ENCODE assay signal across 15 cellular contexts in genomic region chr10:129658673-129659072, GRCh38.
DNase-seq lines count a peak whose midpoint lies in the region; ATAC-seq and TF ChIP-seq lines count a peak whose summit lies in the region.
"Had no signal": no experiment of that assay in that cellular context is flagged by ENCODE, and none has a peak within 500 bp of the region (broad histone marks: within the 10 kb centered on the region; RNA-seq: fewer than 3 reads in every experiment).

No MANE protein-coding gene starts in this region.

- H3K4me3 Mint-ChIP-seq in activated CD4-positive, alpha-beta T cell treated with anti-CD3 and anti-CD28 coated beads, Interleukin-2, amount 10 ng/mL, durations not matched to agents 24 days and 14 days, result no peak overlapping the region
- H3K4me3 Mint-ChIP-seq in chondrocyte (ENCODE audit: unreplicated experiment), result no peak overlapping the region
- H3K4me3 Mint-ChIP-seq: T-helper 2 cell treated with Interferon-gamma antibody and Interleukin-4, amounts not matched to agents 5 μg/mL and 100 μg/mL, for 36 hours had no signal

- no peaks in the 10 kb centered on the region for H3K4me1 Mint-ChIP-seq in activated CD4-positive, alpha-beta T cell treated with anti-CD3 and anti-CD28 coated beads, Interleukin-2, amount 10 ng/mL, durations not matched to agents 24 days and 14 days
- H3K4me1 Mint-ChIP-seq in chondrocyte (ENCODE audit: low read depth), result no peaks in the 10 kb centered on the region

- H3K36me3 ChIP-seq in psoas muscle (ENCODE audit: insufficient read depth in 1 of 2, low read depth in 1 of 2) (no peaks in the 10 kb centered on the region), tibial artery (no peaks in the 10 kb centered on the region)

- H3K9me3 Mint-ChIP-seq in activated CD4-positive, alpha-beta T cell treated with anti-CD3 and anti-CD28 coated beads, Interleukin-2, amount 10 ng/mL, durations not matched to agents 24 days and 14 days, result no peaks in the 10 kb centered on the region
- H3K9me3 Mint-ChIP-seq in chondrocyte (ENCODE audit: low read depth), result peaks cover 3% of the 10 kb centered on the region
- H3K9me3 Mint-ChIP-seq: T-helper 2 cell treated with Interferon-gamma antibody and Interleukin-4, amounts not matched to agents 5 μg/mL and 100 μg/mL, for 36 hours had no signal

- H3K4me3 ChIP-seq in psoas muscle, result no peak overlapping the region
- H3K4me3 ChIP-seq in tibial artery, result no peak overlapping the region
- H3K4me3 ChIP-seq: BLaER1, body of pancreas, lung had no signal

- intact Hi-C loops in activated CD4-positive, alpha-beta T cell treated with anti-CD3 and anti-CD28 coated beads, Interleukin-2, amount 10 ng/mL, durations not matched to agents 24 days and 14 days (cut with micrococcal nuclease), result no loop called here
- intact Hi-C loops in psoas muscle (cut with DNase I), result no loop called here
- intact Hi-C loops in tibial artery (cut with DNase I; ENCODE audit: low total_unique reads), result no loop called here

- no peaks in the 10 kb centered on the region for H3K36me3 Mint-ChIP-seq in activated CD4-positive, alpha-beta T cell treated with anti-CD3 and anti-CD28 coated beads, Interleukin-2, amount 10 ng/mL, durations not matched to agents 24 days and 14 days (ENCODE audit: low read depth)
- no peaks in the 10 kb centered on the region for H3K36me3 Mint-ChIP-seq in chondrocyte (ENCODE audit: low read depth)

- H3K27ac ChIP-seq in psoas muscle (no peak overlapping the region), tibial artery (no peak overlapping the region)
- H3K27ac ChIP-seq: BLaER1, body of pancreas had no signal

- H3K4me1 ChIP-seq in psoas muscle (no peaks in the 10 kb centered on the region), tibial artery (no peaks in the 10 kb centered on the region)

- peak; percentile 18 for DNase-seq in activated CD4-positive, alpha-beta T cell treated with anti-CD3 and anti-CD28 coated beads, Interleukin-2, amount 10 ng/mL, durations not matched to agents 24 days and 14 days
- no peak for DNase-seq in activated CD4-positive, alpha-beta T cell treated with anti-CD3 and anti-CD28 coated beads, Interleukin-2, amount 50 U/mL, for 48 hours
- DNase-seq in HuH-7 (ENCODE audit: low spot score) (peak; percentile 71), chondrocyte (ENCODE audit: low spot score) (no peak), psoas muscle (no peak), tibial artery (no peak)
- DNase-seq: activated CD8-positive, alpha-beta memory T cell treated with anti-CD3 and anti-CD28 coated beads, Interleukin-2, amount 50 U/mL, for 4 hours; body of pancreas; NK-92 treated with Interleukin-12 subunit alpha and Interleukin-12 subunit beta, amount 100 ng/mL, for 24 hours; retina had no signal

- WGBS in psoas muscle, 3 donors, result 83 to 91% (median 91%) methylated on average over 6 of the region's 6 CpGs

- TF ChIP-seq CTCF in chondrocyte (IDR thresholded peaks at IDR 0.05) (peak; percentile 52), psoas muscle (IDR thresholded peaks at IDR 0.05) (peak; percentile 6), tibial artery (IDR thresholded peaks at IDR 0.05) (no peak)

- no peaks in the 10 kb centered on the region for H3K27me3 ChIP-seq in psoas muscle (ENCODE audit: insufficient read depth in 3 of 3, low read length in 2 of 3)
- no peaks in the 10 kb centered on the region for H3K27me3 ChIP-seq in tibial artery
- H3K27me3 ChIP-seq: BLaER1, body of pancreas had no signal

- no peaks in the 10 kb centered on the region for H3K9me3 ChIP-seq in psoas muscle
- no peaks in the 10 kb centered on the region for H3K9me3 ChIP-seq in tibial artery
- H3K9me3 ChIP-seq: BLaER1, body of pancreas had no signal

- no peaks in the 10 kb centered on the region for H3K27me3 Mint-ChIP-seq in activated CD4-positive, alpha-beta T cell treated with anti-CD3 and anti-CD28 coated beads, Interleukin-2, amount 10 ng/mL, durations not matched to agents 24 days and 14 days
- no peaks in the 10 kb centered on the region for H3K27me3 Mint-ChIP-seq in chondrocyte (ENCODE audit: low read depth)

- ATAC-seq in psoas muscle, result no peak
- no peak for ATAC-seq in GM18511 (IDR thresholded peaks at IDR 0.05; ENCODE audit: unreplicated experiment)
- no peak for ATAC-seq in GM19455 (IDR thresholded peaks at IDR 0.05; ENCODE audit: unreplicated experiment)
- ATAC-seq: body of pancreas had no signal

- H3K27ac Mint-ChIP-seq in activated CD4-positive, alpha-beta T cell treated with anti-CD3 and anti-CD28 coated beads, Interleukin-2, amount 10 ng/mL, durations not matched to agents 24 days and 14 days, result no peak overlapping the region
- H3K27ac Mint-ChIP-seq in chondrocyte (ENCODE audit: unreplicated experiment), result no peak overlapping the region
- H3K27ac Mint-ChIP-seq: T-helper 2 cell treated with Interferon-gamma antibody and Interleukin-4, amounts not matched to agents 5 μg/mL and 100 μg/mL, for 36 hours had no signal

Comparison
In these comparisons a context has a peak if more than half of its experiments do, and no peak if none do; other contexts are left out.
1. DNase-seq: peak in activated CD4-positive, alpha-beta T cell treated with anti-CD3 and anti-CD28 coated beads, Interleukin-2, amount 10 ng/mL, durations not matched to agents 24 days and 14 days (single experiment) and HuH-7 (single experiment); none in activated CD4-positive, alpha-beta T cell treated with anti-CD3 and anti-CD28 coated beads, Interleukin-2, amount 50 U/mL, for 48 hours (0 of 2), chondrocyte (single experiment), psoas muscle (0 of 2) and tibial artery (0 of 2).
2. CTCF ChIP-seq: peak in chondrocyte (single experiment) and psoas muscle (single experiment); none in tibial artery (0 of 2).